Comparison of ENCODE assay signal across 14 cellular contexts in genomic region chr7:134783294-134784069, GRCh38. TPM values are rescaled to one million over a fixed set of nuclear protein-coding genes. Genes with fewer than 3 reads are reported as not detected.
DNase-seq lines count a peak whose midpoint lies in the region; ATAC-seq and TF ChIP-seq lines count a peak whose summit lies in the region.
"Had no signal": no experiment of that assay in that cellular context is flagged by ENCODE, and none has a peak within 500 bp of the region (broad histone marks: within the 10 kb centered on the region; RNA-seq: fewer than 3 reads in every experiment).

No MANE protein-coding gene starts in this region.

- H3K4me1 Mint-ChIP-seq in activated T-cell treated with anti-CD3 and anti-CD28 coated beads, Interleukin-2, amount 50 U/mL, for 24 hours (ENCODE audit: low read depth): peaks cover 2% of the 10 kb centered on the region

- no peaks in the 10 kb centered on the region for H3K9me3 Mint-ChIP-seq in activated T-cell treated with anti-CD3 and anti-CD28 coated beads, Interleukin-2, amount 50 U/mL, for 24 hours
- H3K9me3 Mint-ChIP-seq: naive B cell had no signal

- ATAC-seq in heart left ventricle: no peak
- ATAC-seq in Right ventricle myocardium superior (ENCODE audit: poor library complexity): no peak
- no peak for ATAC-seq in aorta (ENCODE audit: low FRiP score)

- H3K4me3 ChIP-seq in heart left ventricle: peak overlapping the region in 8 of 12 donors; percentile 64 to 75 (median 66)
- H3K4me3 ChIP-seq in esophagus (ENCODE audit: low read depth in 1 of 2, low read length in 2 of 2): peak overlapping the region; percentile 9 to 61
- no peak overlapping the region for H3K4me3 ChIP-seq in prostate gland
- peak overlapping the region; percentile 99 to 100 for H3K4me3 ChIP-seq in aorta (ENCODE audit: low read length in 2 of 2)

- H3K27ac ChIP-seq in heart left ventricle: peak overlapping the region in 9 of 12 donors; percentile 12 to 92 (median 89)
- H3K27ac ChIP-seq in esophagus (ENCODE audit: low read depth in 2 of 2, low read length in 1 of 2): peak overlapping the region; percentile 21 to 29
- peak overlapping the region; percentile 85 to 88 for H3K27ac ChIP-seq in prostate gland
- peak overlapping the region; percentile 55 to 100 for H3K27ac ChIP-seq in aorta (ENCODE audit: low read depth in 1 of 2, low read length in 2 of 2)

- no peak for DNase-seq in heart left ventricle
- no peak for DNase-seq in Right ventricle myocardium superior
- no peak for DNase-seq in prostate gland (ENCODE audit: low spot score)
- DNase-seq in aorta: no peak
- DNase-seq in activated T-cell treated with anti-CD3 and anti-CD28 coated beads, Interleukin-2, amount 50 U/mL, for 24 hours: no peak
- DNase-seq in activated naive CD4-positive, alpha-beta T cell (lab: John Stamatoyannopoulos, UW): no peak
- DNase-seq in NCI-H2227 (lab: John Stamatoyannopoulos, UW; ENCODE audit: unreplicated experiment): no peak
- DNase-seq: activated CD4-positive, CD25-positive, alpha-beta regulatory T cell; dorsolateral prefrontal cortex; naive B cell; NCI-H1092 treated with DMSO at 0.1 percent for 48 hours; NCI-H226; stimulated activated naive CD4-positive, alpha-beta T cell had no signal

- no peaks in the 10 kb centered on the region for H3K9me3 ChIP-seq in heart left ventricle
- no peaks in the 10 kb centered on the region for H3K9me3 ChIP-seq in esophagus (ENCODE audit: control insufficient read depth in 2 of 2, insufficient read depth in 1 of 2, low read depth in 1 of 2, low read length in 1 of 2)
- no peaks in the 10 kb centered on the region for H3K9me3 ChIP-seq in prostate gland
- H3K9me3 ChIP-seq in aorta (ENCODE audit: control insufficient read depth, low read length): no peaks in the 10 kb centered on the region

- TF ChIP-seq POLR2A in heart left ventricle (IDR thresholded peaks at IDR 0.05): no peak
- TF ChIP-seq POLR2A in prostate gland (IDR thresholded peaks at IDR 0.05): no peak

- H3K4me3 Mint-ChIP-seq in activated T-cell treated with anti-CD3 and anti-CD28 coated beads, Interleukin-2, amount 50 U/mL, for 24 hours: no peak overlapping the region
- H3K4me3 Mint-ChIP-seq: naive B cell had no signal

- WGBS in heart left ventricle, 4 donors: 73 to 87% (median 85%) methylated on average over 6 to 7 of the region's 7 CpGs
- WGBS in esophagus, 2 donors: 73 to 80% methylated on average over 7 of the region's 7 CpGs
- 82% methylated on average over 7 of the region's 7 CpGs for WGBS in prostate gland
- 11 to 14% methylated on average over 7 of the region's 7 CpGs for WGBS in aorta, 2 donors

- no peak overlapping the region for H3K27ac Mint-ChIP-seq in activated T-cell treated with anti-CD3 and anti-CD28 coated beads, Interleukin-2, amount 50 U/mL, for 24 hours

- no peaks in the 10 kb centered on the region for H3K36me3 Mint-ChIP-seq in activated T-cell treated with anti-CD3 and anti-CD28 coated beads, Interleukin-2, amount 50 U/mL, for 24 hours (ENCODE audit: low read depth)
- H3K36me3 Mint-ChIP-seq: naive B cell had no signal

- intact Hi-C loops in heart left ventricle (cut with DNase I): loop anchor here in 9 of 10 donors (5.0 to 10.0 kb wide), 9 partner anchors 44 to 159 kb away; no protein-coding TSS in a partner anchor
- intact Hi-C loops in Right ventricle myocardium superior (cut with DNase I): loop anchor here (10.0 kb wide), 1 partner anchor 51 kb away; no protein-coding TSS in a partner anchor
- intact Hi-C loops in prostate gland (cut with DNase I): loop anchor here (5.0 to 10.0 kb wide), 4 partner anchors 44 to 164 kb away; no protein-coding TSS in a partner anchor
- intact Hi-C loops in aorta (cut with DNase I): loop anchor here (2.0 to 10.0 kb wide), 9 partner anchors 39 to 381 kb away; no protein-coding TSS in a partner anchor

- H3K27me3 Mint-ChIP-seq in activated T-cell treated with anti-CD3 and anti-CD28 coated beads, Interleukin-2, amount 50 U/mL, for 24 hours: peaks cover 18% of the 10 kb centered on the region

- H3K4me1 ChIP-seq in heart left ventricle: peaks cover 0 to 82% (median 58%) of the 10 kb centered on the region in 12 donors
- H3K4me1 ChIP-seq in esophagus (ENCODE audit: control insufficient read depth in 2 of 2, insufficient read depth in 2 of 2, low read length in 1 of 2): peaks cover 0 to 3% of the 10 kb centered on the region in 2 donors
- H3K4me1 ChIP-seq in prostate gland (replicated peaks): peaks cover 6% of the 10 kb centered on the region
- peaks cover 6 to 16% of the 10 kb centered on the region in 2 donors for H3K4me1 ChIP-seq in aorta (ENCODE audit: control insufficient read depth in 1 of 2, insufficient read depth in 2 of 2, low read length in 2 of 2)

- TF ChIP-seq CTCF in heart left ventricle (IDR thresholded peaks at IDR 0.05) (no peak), prostate gland (IDR thresholded peaks at IDR 0.05) (no peak)

- H3K36me3 ChIP-seq in heart left ventricle: peaks cover 0 to 20% (median 3%) of the 10 kb centered on the region in 9 donors
- H3K36me3 ChIP-seq in esophagus (ENCODE audit: control insufficient read depth in 2 of 2, insufficient read depth in 2 of 2, low read length in 1 of 2): no peaks in the 10 kb centered on the region
- H3K36me3 ChIP-seq in prostate gland: no peaks in the 10 kb centered on the region
- no peaks in the 10 kb centered on the region for H3K36me3 ChIP-seq in aorta (ENCODE audit: control insufficient read depth in 1 of 2, insufficient read depth in 2 of 2, low read length in 1 of 2)

- no peaks in the 10 kb centered on the region for H3K27me3 ChIP-seq in heart left ventricle
- H3K27me3 ChIP-seq in esophagus (ENCODE audit: control insufficient read depth in 1 of 2, insufficient read depth in 2 of 2, low read length in 2 of 2): no peaks in the 10 kb centered on the region
- H3K27me3 ChIP-seq in prostate gland (replicated peaks; ENCODE audit: insufficient read depth): no peaks in the 10 kb centered on the region
- H3K27me3 ChIP-seq in aorta (ENCODE audit: control insufficient read depth in 1 of 2, insufficient read depth in 2 of 2, low read length in 1 of 2): no peaks in the 10 kb centered on the region
- H3K27me3 ChIP-seq: dorsolateral prefrontal cortex had no signal

RNA-seq across cellular contexts. Expression of gene CALD1, which starts 4.0 kb away (rescaled TPM):
- total RNA-seq in heart left ventricle (100 to 1,000 TPM in 8 of 9 donors, 10 to 100 TPM in 1; 89.6 to 186 (median 130) TPM), Right ventricle myocardium superior (86.1 TPM), prostate gland (100 to 1,000 TPM; 307 to 314 TPM), aorta (1,000 to 10,000 TPM; 1,102 to 1,700 TPM)
- polyA plus RNA-seq in heart left ventricle (100 to 1,000 TPM in 1 of 2 donors, 10 to 100 TPM in 1; 95.1 to 104 TPM), esophagus (100 to 1,000 TPM in 1 of 2 donors, 10 to 100 TPM in 1; 93.4 to 128 TPM), aorta (1,000 to 10,000 TPM in 1 of 2 donors, 100 to 1,000 TPM in 1; 658 to 1,235 TPM)

Comparison
In these comparisons a context has a peak if more than half of its experiments do, and no peak if none do; other contexts are left out.
1. H3K27ac ChIP-seq: peak in every context shown above with its lines; median percentile 89 in heart left ventricle; 86 in prostate gland; 78 in aorta; 25 in esophagus.
2. H3K4me3 ChIP-seq: peak in heart left ventricle (8 of 12), esophagus (2 of 2) and aorta (2 of 2); none in prostate gland (0 of 2).